In genomic region chr11:73217131-73217809, GRCh38 we compare ENCODE assay signal across 10 cellular contexts. TPM values are rescaled to one million over a fixed set of nuclear protein-coding genes. Genes with fewer than 3 reads are reported as not detected.
DNase-seq lines count a peak whose midpoint lies in the region; ATAC-seq, FAIRE-seq and TF ChIP-seq lines count a peak whose summit lies in the region.
"Had no signal": no experiment of that assay in that cellular context is flagged by ENCODE, and none has a peak within 500 bp of the region (broad histone marks: within the 10 kb centered on the region; RNA-seq: fewer than 3 reads in every experiment).

No MANE protein-coding gene starts in this region.

- H3K79me2 ChIP-seq in astrocyte (ENCODE audit: insufficient read depth, low read length) (no peaks in the 10 kb centered on the region), HepG2 (ENCODE audit: insufficient read depth, low read length) (no peaks in the 10 kb centered on the region)

- peak; percentile 33 for ATAC-seq in HepG2
- no peak for ATAC-seq in HG03108 (IDR thresholded peaks at IDR 0.05; ENCODE audit: unreplicated experiment)

- TF ChIP-seq EP300 in HepG2 (IDR thresholded peaks at IDR 0.05; ENCODE audit: low read depth in 2 of 2, low read length in 2 of 2) (no peak), HepG2 (CRISPR knock-in tag; IDR thresholded peaks at IDR 0.05; ENCODE audit: borderline replicate concordance) (no peak)

- no peak for TF ChIP-seq CTCF in astrocyte (IDR thresholded peaks at IDR 0.05; ENCODE audit: insufficient read depth, low read depth, low read length)
- TF ChIP-seq CTCF in HepG2 (CRISPR knock-in tag; IDR thresholded peaks at IDR 0.05), result no peak
- no peak for TF ChIP-seq CTCF in spleen (IDR thresholded peaks at IDR 0.05 in 8 of 11, conservative IDR thresholded peaks at IDR 0.05 in 3 of 11)
- TF ChIP-seq CTCF in lower leg skin (IDR thresholded peaks at IDR 0.05), result no peak

- TF ChIP-seq POLR2A in HepG2 (IDR thresholded peaks at IDR 0.05; ENCODE audit: insufficient read depth in 1 of 2, low read depth in 2 of 2, low read length in 2 of 2) (no peak), spleen (IDR thresholded peaks at IDR 0.05) (no peak), lower leg skin (IDR thresholded peaks at IDR 0.05) (no peak)

- BruUV-seq in HepG2 (replicated peaks; lab: Mats Ljungman, UMichigan), result TSS peak; percentile 66

- peaks cover 62% of the 10 kb centered on the region for H3K27me3 Mint-ChIP-seq in astrocyte (ENCODE audit: low read depth, unreplicated experiment)

- no peaks in the 10 kb centered on the region for H3K9me3 ChIP-seq in astrocyte (ENCODE audit: insufficient read depth, low read depth, low read length)
- no peaks in the 10 kb centered on the region for H3K9me3 ChIP-seq in HepG2 (ENCODE audit: low read length)
- no peaks in the 10 kb centered on the region for H3K9me3 ChIP-seq in spleen

- intact Hi-C loops in HepG2 (cut with micrococcal nuclease; ENCODE audit: unreplicated experiment) (no loop called here), spleen (cut with DNase I; ENCODE audit: low total_unique reads) (no loop called here), lower leg skin (cut with DNase I; ENCODE audit: low total_unique reads) (no loop called here)

- H3K27me3 ChIP-seq in astrocyte (ENCODE audit: insufficient read depth, low read length) (peaks cover 21% of the 10 kb centered on the region), HepG2 (ENCODE audit: control insufficient read depth in 1 of 2, insufficient read depth in 2 of 2, low read length in 2 of 2) (peaks cover 2 to 23% of the 10 kb centered on the region in 2 experiments; a peak in 4 of 5 replicates), spleen (replicated peaks in 1 of 7) (peaks cover 0 to 22% (median 4%) of the 10 kb centered on the region in 7 donors)

- no peak for TF ChIP-seq RAD21 in HepG2 (CRISPR knock-in tag; IDR thresholded peaks at IDR 0.05)

- H3K4me1 Mint-ChIP-seq in astrocyte (ENCODE audit: low read depth, unreplicated experiment), result peaks cover 7% of the 10 kb centered on the region

- WGBS in HepG2 (ENCODE audit: low lambda C conversion rate), result 9% methylated on average over 11 of the region's 15 CpGs
- WGBS in spleen, 5 donors, result 54 to 76% (median 65%) methylated on average over 13 to 15 of the region's 15 CpGs
- WGBS in lower leg skin, 2 donors, result 89 to 90% methylated on average over 15 of the region's 15 CpGs

- DNase-seq in MV-4-11 (lab: John Stamatoyannopoulos, UW), result peak; percentile 20
- DNase-seq in astrocyte (ENCODE audit: low read depth), result no peak
- DNase-seq in HepG2 (ENCODE audit: low spot score), result no peak
- peak; percentile 84 for DNase-seq in spleen
- no peak for DNase-seq in lower leg skin (ENCODE audit: low spot score in 2 of 2)
- no peak for DNase-seq in NAMALWA (ENCODE audit: low spot score)
- DNase-seq: NCI-H187, SW 1271 had no signal

- CTCF ChIA-PET in HepG2 (lab: Yijun Ruan, JAX; ENCODE audit: low intra/inter-chr PET ratio, low total read pairs), result interaction anchor here (1.4 to 1.7 kb wide), 2 partner anchors 25 to 32 kb away, joined by 5 read pairs; no protein-coding TSS in a partner anchor

- in situ Hi-C loops in HepG2 (cut with HindIII; ENCODE audit: extremely low pct_ligation_motif_present, low pct_unique_long_range_greater_than_20kb), result no loop called here

- H3K27ac ChIP-seq in astrocyte (ENCODE audit: low read depth, low read length) (no peak overlapping the region), HepG2 (ENCODE audit: extremely low read length, insufficient read depth, low read length) (no peak overlapping the region), spleen (peak overlapping the region; percentile 40 to 90 (median 80))

- H3K4me2 ChIP-seq in astrocyte (ENCODE audit: low read length) (no peak overlapping the region), HepG2 (ENCODE audit: low read depth, low read length) (peak overlapping the region; percentile 82)

- H3K4me3 ChIP-seq in astrocyte (ENCODE audit: insufficient read depth, low read depth, low read length) (no peak overlapping the region), HepG2 (replicated peaks in 1 of 3; ENCODE audit: insufficient read depth in 1 of 3, low read depth in 2 of 3, low read length in 3 of 3) (peak overlapping the region; percentile 47 to 68 (median 57)), spleen (peak overlapping the region in 7 of 8 donors; percentile 47 to 71 (median 54)), lower leg skin (ENCODE audit: low read depth, poor library complexity, severe bottlenecking) (no peak overlapping the region)

- H2AFZ ChIP-seq in astrocyte (ENCODE audit: low read depth, low read length) (no peak overlapping the region), HepG2 (ENCODE audit: low read length) (no peak overlapping the region)

- no peak overlapping the region for H3K27ac Mint-ChIP-seq in astrocyte (ENCODE audit: unreplicated experiment)
- H3K27ac Mint-ChIP-seq: activated naive CD4-positive, alpha-beta T cell treated with anti-CD3 and anti-CD28 coated beads, Interleukin-2, amount 50 U/mL, for 72 hours had no signal

- H3K4me1 ChIP-seq in astrocyte (ENCODE audit: insufficient read depth, low read length) (peaks cover 8% of the 10 kb centered on the region), HepG2 (ENCODE audit: insufficient read depth, low read length) (peaks cover 64% of the 10 kb centered on the region), spleen (peaks cover 23 to 87% (median 54%) of the 10 kb centered on the region in 6 donors)

- no peak for FAIRE-seq in astrocyte (lab: Jason Lieb, UNC)
- no peak for FAIRE-seq in HepG2 (lab: Jason Lieb, UNC)

- POLR2A ChIA-PET in HepG2 (lab: Yijun Ruan, JAX), result no interaction called here

- H3K36me3 Mint-ChIP-seq in astrocyte (ENCODE audit: low read depth, unreplicated experiment), result peaks cover 2% of the 10 kb centered on the region
- H3K36me3 Mint-ChIP-seq: activated naive CD4-positive, alpha-beta T cell treated with anti-CD3 and anti-CD28 coated beads, Interleukin-2, amount 50 U/mL, for 72 hours had no signal

- H3K36me3 ChIP-seq in astrocyte (ENCODE audit: insufficient read depth, low read length) (no peaks in the 10 kb centered on the region), HepG2 (replicated peaks in 1 of 2; ENCODE audit: control insufficient read depth in 1 of 2, insufficient read depth in 2 of 2, low read length in 2 of 2) (no peaks in the 10 kb centered on the region), spleen (no peaks in the 10 kb centered on the region)

- H3K9me3 Mint-ChIP-seq in astrocyte (ENCODE audit: unreplicated experiment), result peaks cover under 1% of the 10 kb centered on the region
- H3K9me3 Mint-ChIP-seq: activated naive CD4-positive, alpha-beta T cell treated with anti-CD3 and anti-CD28 coated beads, Interleukin-2, amount 50 U/mL, for 72 hours had no signal

- peak overlapping the region; percentile 4 for H3K4me3 Mint-ChIP-seq in astrocyte (ENCODE audit: unreplicated experiment)

- no peaks in the 10 kb centered on the region for H4K20me1 ChIP-seq in astrocyte (ENCODE audit: insufficient read depth, low read length)
- H4K20me1 ChIP-seq in HepG2 (ENCODE audit: insufficient read depth, low read length), result no peaks in the 10 kb centered on the region

- H3K9ac ChIP-seq in astrocyte (ENCODE audit: low read length), result no peak overlapping the region
- peak overlapping the region; percentile 33 for H3K9ac ChIP-seq in HepG2 (ENCODE audit: insufficient read depth, low read depth, low read length)

RNA-seq across cellular contexts. Expression of gene P2RY2, which starts 0.8 kb away (rescaled TPM):
- total RNA-seq in astrocyte, result 0.12 and 0.30 TPM in 2 replicates
- 3.0 and 3.1 TPM in 2 replicates for total RNA-seq in HepG2 (2016; rRNA removed; fragmentation: Illumina TruSeq; extraction: Trizol)
- total RNA-seq in HepG2 (2016; cell fraction: cytosol; rRNA removed; fragmentation: Illumina TruSeq; extraction: Trizol; ENCODE audit: low read depth), result 0.71 and 0.91 TPM in 2 replicates
- 2.6 and 3.4 TPM in 2 replicates for total RNA-seq in HepG2 (2016; cell fraction: insoluble cytoplasmic fraction; rRNA removed; fragmentation: Illumina TruSeq; extraction: Trizol)
- total RNA-seq in HepG2 (2016; cell fraction: membrane; rRNA removed; fragmentation: Illumina TruSeq; extraction: Trizol), result 2.5 and 3.7 TPM in 2 replicates
- 2.9 and 3.2 TPM in 2 replicates for total RNA-seq in HepG2 (2016; cell fraction: nucleus; rRNA removed; fragmentation: Illumina TruSeq; extraction: Trizol)
- 0.95 and 1.6 TPM in 2 replicates for polyA plus RNA-seq in HepG2 (2011; rRNA removed)
- 1.0 and 1.1 TPM in 2 replicates for polyA plus RNA-seq in HepG2 (2011; cell fraction: cytosol; rRNA removed)
- polyA plus RNA-seq in HepG2 (2011; cell fraction: nucleus; rRNA removed), result 1.6 TPM in 2 replicates
- 0.24 and 0.47 TPM in 2 replicates for polyA plus RNA-seq in HepG2 (2012)
- 0.67 and 1.3 TPM in 2 replicates for polyA plus RNA-seq in HepG2 (2016; cell fraction: cytosol; fragmentation: Illumina TruSeq; extraction: Trizol; ENCODE audit: low read depth)
- polyA plus RNA-seq in HepG2 (2016; cell fraction: insoluble cytoplasmic fraction; fragmentation: Illumina TruSeq; extraction: Trizol; ENCODE audit: low read depth), result 2.5 and 3.0 TPM in 2 replicates
- polyA plus RNA-seq in HepG2 (2016; cell fraction: membrane; fragmentation: Illumina TruSeq; extraction: Trizol; ENCODE audit: low read depth), result 2.0 and 2.3 TPM in 2 replicates
- 2.1 and 3.2 TPM in 2 replicates for polyA plus RNA-seq in HepG2 (2016; cell fraction: nucleus; fragmentation: Illumina TruSeq; extraction: Trizol; ENCODE audit: insufficient read depth, low read depth)
- polyA minus RNA-seq in HepG2 (2011; rRNA and poly(A)+ RNA removed; ENCODE audit: low replicate concordance), result 1.4 and 2.5 TPM in 2 replicates
- 0.49 and 1.5 TPM in 2 replicates for polyA minus RNA-seq in HepG2 (2011; cell fraction: cytosol; rRNA and poly(A)+ RNA removed)
- 0.77 and 1.1 TPM in 2 replicates for polyA minus RNA-seq in HepG2 (2011; cell fraction: nucleus; rRNA and poly(A)+ RNA removed)
- 10 to 100 TPM in 5 of 7 donors, 1 to 10 TPM in 2; 8.3 to 17.5 (median 12.0) TPM for total RNA-seq in spleen
- polyA plus RNA-seq in spleen, result 1 to 10 TPM in 2 of 3 donors, under 1 TPM in 1; 0.99 to 3.3 (median 1.2) TPM
- total RNA-seq in lower leg skin, result 1 to 10 TPM; 3.2 to 8.7 (median 5.1) TPM
- total RNA-seq: activated naive CD4-positive, alpha-beta T cell treated with anti-CD3 and anti-CD28 coated beads, Interleukin-2, amount 50 U/mL, for 72 hours had no signal

RNA-seq across cellular contexts. Expression of gene P2RY6, which starts 54.9 kb away (rescaled TPM):
- total RNA-seq in astrocyte (0.14 and 0.75 TPM in 2 replicates), HepG2 (2016; rRNA removed; fragmentation: Illumina TruSeq; extraction: Trizol) (0.11 and 0.29 TPM in 2 replicates), spleen (100 to 1,000 TPM in 1 of 7 donors, 10 to 100 TPM in 6; 41.1 to 109 (median 63.9) TPM), lower leg skin (under 1 TPM in 2 of 4 donors, not detected in 2; 0.46 to 0.81 TPM)
- total RNA-seq in HepG2 (2016; cell fraction: cytosol; rRNA removed; fragmentation: Illumina TruSeq; extraction: Trizol; ENCODE audit: low read depth), result 0.10 TPM in 1 of 2 replicates, not detected in the other
- 0.13 and 0.27 TPM in 2 replicates for total RNA-seq in HepG2 (2016; cell fraction: insoluble cytoplasmic fraction; rRNA removed; fragmentation: Illumina TruSeq; extraction: Trizol)
- total RNA-seq in HepG2 (2016; cell fraction: membrane; rRNA removed; fragmentation: Illumina TruSeq; extraction: Trizol), result not detected in 2 replicates
- not detected in 2 replicates for total RNA-seq in HepG2 (2016; cell fraction: nucleus; rRNA removed; fragmentation: Illumina TruSeq; extraction: Trizol)
- polyA plus RNA-seq in HepG2 (2011; rRNA removed) (0.09 and 0.29 TPM in 2 replicates), spleen (10 to 100 TPM in 2 of 3 donors, 1 to 10 TPM in 1; 8.2 to 25.2 (median 10.6) TPM)
- 0.10 and 0.12 TPM in 2 replicates for polyA plus RNA-seq in HepG2 (2011; cell fraction: cytosol; rRNA removed)
- 0.05 and 0.35 TPM in 2 replicates for polyA plus RNA-seq in HepG2 (2011; cell fraction: nucleus; rRNA removed)
- polyA plus RNA-seq in HepG2 (2012), result 0.24 TPM in 1 of 2 replicates, not detected in the other
- polyA plus RNA-seq in HepG2 (2016; cell fraction: cytosol; fragmentation: Illumina TruSeq; extraction: Trizol; ENCODE audit: low read depth), result 0.05 and 0.06 TPM in 2 replicates
- polyA plus RNA-seq in HepG2 (2016; cell fraction: insoluble cytoplasmic fraction; fragmentation: Illumina TruSeq; extraction: Trizol; ENCODE audit: low read depth), result 0.10 and 0.20 TPM in 2 replicates
- 0.10 and 0.17 TPM in 2 replicates for polyA plus RNA-seq in HepG2 (2016; cell fraction: membrane; fragmentation: Illumina TruSeq; extraction: Trizol; ENCODE audit: low read depth)
- 0.36 and 0.41 TPM in 2 replicates for polyA plus RNA-seq in HepG2 (2016; cell fraction: nucleus; fragmentation: Illumina TruSeq; extraction: Trizol; ENCODE audit: insufficient read depth, low read depth)
- 0.40 and 1.7 TPM in 2 replicates for polyA minus RNA-seq in HepG2 (2011; rRNA and poly(A)+ RNA removed; ENCODE audit: low replicate concordance)
- not detected in 2 replicates for polyA minus RNA-seq in HepG2 (2011; cell fraction: cytosol; rRNA and poly(A)+ RNA removed)
- polyA minus RNA-seq in HepG2 (2011; cell fraction: nucleus; rRNA and poly(A)+ RNA removed), result 0.12 and 0.26 TPM in 2 replicates
- total RNA-seq: activated naive CD4-positive, alpha-beta T cell treated with anti-CD3 and anti-CD28 coated beads, Interleukin-2, amount 50 U/mL, for 72 hours had no signal

Comparison
In these comparisons a context has a peak if more than half of its experiments do, and no peak if none do; other contexts are left out.
1. DNase-seq: peak in MV-4-11 (single experiment) and spleen (single experiment); none in astrocyte (single experiment), HepG2 (single experiment), lower leg skin (0 of 2) and NAMALWA (single experiment).
2. H3K27ac ChIP-seq: peak in spleen (8 of 8); none in astrocyte (single experiment) and HepG2 (single experiment).
3. H3K4me3 ChIP-seq: peak in HepG2 (3 of 3) and spleen (7 of 8); none in astrocyte (single experiment) and lower leg skin (single experiment).
4. RNA of gene P2RY6, which starts 54.9 kb away (total RNA-seq): 41.1 to 109 TPM in spleen; 0.14 to 0.75 TPM in astrocyte, 0.46 to 0.81 TPM in lower leg skin and 0.10 to 0.29 TPM in HepG2; every median in the first group is over 10 times any median in the second.